ENCODE assay signal across 16 cellular contexts in genomic region chr4:33262809-33263208, GRCh38.
DNase-seq lines count a peak whose midpoint lies in the region; TF ChIP-seq lines count a peak whose summit lies in the region.
"Had no signal": no experiment of that assay in that cellular context is flagged by ENCODE, and none has a peak within 500 bp of the region (broad histone marks: within the 10 kb centered on the region; RNA-seq: fewer than 3 reads in every experiment).

No MANE protein-coding gene starts in this region.

- no peak overlapping the region for H3K23ac ChIP-seq in mesenchymal stem cell (ENCODE audit: low read length in 2 of 2)

- no peaks in the 10 kb centered on the region for H3K4me1 ChIP-seq in mesenchymal stem cell (ENCODE audit: control insufficient read depth, insufficient read depth, low read depth, low read length)

- H3K4ac ChIP-seq in mesenchymal stem cell (ENCODE audit: low read depth in 1 of 2, low read length in 2 of 2) = no peak overlapping the region

- no peak overlapping the region for H2BK15ac ChIP-seq in mesenchymal stem cell (ENCODE audit: low read depth, poor library complexity, severe bottlenecking)

- WGBS in mesenchymal stem cell = no CpG with 5 or more reads among the region's 2 CpGs

- no peak overlapping the region for H2BK12ac ChIP-seq in mesenchymal stem cell (ENCODE audit: low read length in 2 of 2)

- H4K91ac ChIP-seq in mesenchymal stem cell (ENCODE audit: low read length) = no peak overlapping the region

- no peaks in the 10 kb centered on the region for H3K79me1 ChIP-seq in mesenchymal stem cell (replicated peaks; ENCODE audit: low read length, poor library complexity, severe bottlenecking)

- H3K4me2 ChIP-seq in mesenchymal stem cell (ENCODE audit: low read length, poor library complexity, severe bottlenecking) = no peak overlapping the region

- TF ChIP-seq CTCF in AG04450 (IDR thresholded peaks at IDR 0.05; ENCODE audit: low read depth, low read length) (no peak), cardiac fibroblast (IDR thresholded peaks at IDR 0.05; ENCODE audit: low read depth, low read length) (no peak), GM10266 (IDR thresholded peaks at IDR 0.05; ENCODE audit: control insufficient read depth, insufficient read depth, low read depth, missing control alignments) (no peak)

- CTCF ChIA-PET in AG04450 (lab: Charles Lee) = no interaction called here

- H3K9me3 ChIP-seq in AG04450 (ENCODE audit: control insufficient read depth, insufficient read depth, low read length) = no peaks in the 10 kb centered on the region
- H3K9me3 ChIP-seq in mesenchymal stem cell (ENCODE audit: control insufficient read depth, low read length) = no peaks in the 10 kb centered on the region

- no peak overlapping the region for H4K8ac ChIP-seq in mesenchymal stem cell (ENCODE audit: low read length)

- H2AK5ac ChIP-seq in mesenchymal stem cell (ENCODE audit: low read length, severe bottlenecking) = no peak overlapping the region

- no peaks in the 10 kb centered on the region for H3K27me3 ChIP-seq in AG04450 (ENCODE audit: control insufficient read depth, insufficient read depth, low read length)
- no peaks in the 10 kb centered on the region for H3K27me3 ChIP-seq in mesenchymal stem cell (ENCODE audit: control insufficient read depth in 1 of 2, insufficient read depth in 1 of 2, low read length in 2 of 2)

- H3K18ac ChIP-seq in mesenchymal stem cell (ENCODE audit: low read depth in 1 of 2, low read length in 2 of 2) = no peak overlapping the region

- H2BK120ac ChIP-seq in mesenchymal stem cell (ENCODE audit: low read depth, low read length) = no peak overlapping the region

- no peaks in the 10 kb centered on the region for H3K36me3 ChIP-seq in mesenchymal stem cell (ENCODE audit: control insufficient read depth in 1 of 2, insufficient read depth in 2 of 2, low read depth in 1 of 2, low read length in 2 of 2)

- POLR2A ChIA-PET in AG04450 (lab: Yijun Ruan, JAX) = no interaction called here

- DNase-seq in AG04450 (ENCODE audit: low read depth, low spot score) (peak; percentile 15), HS-5 (ENCODE audit: low read depth) (peak; percentile 36), cardiac fibroblast (ENCODE audit: low read depth in 2 of 2) (peak; percentile 0 to 68), mesenchymal stem cell (peak; percentile 61), HuH-7 (ENCODE audit: low spot score) (no peak), NCI-H146 (lab: John Stamatoyannopoulos, UW) (no peak), HCEC 1CT (no peak), GM10266 (ENCODE audit: extremely low spot score) (no peak)
- DNase-seq: activated B cell treated with CpG ODN at 0.5 μM for 24 hours; activated CD4-positive, alpha-beta memory T cell treated with anti-CD3 and anti-CD28 coated beads, Interleukin-2, amount 10 ng/mL, durations not matched to agents 7 days and 5 days; anterior cingulate cortex; foreskin melanocyte; Karpas-422; NCI-H1417; NCI-H2171 treated with DMSO at 0.1 percent for 48 hours; SIG-M5 had no signal

- H2AFZ ChIP-seq in mesenchymal stem cell (ENCODE audit: low read depth, low read length) = no peak overlapping the region

- H3K9ac ChIP-seq in mesenchymal stem cell (ENCODE audit: low read length) = no peak overlapping the region

- no peak overlapping the region for H3K4me3 ChIP-seq in AG04450 (ENCODE audit: low read depth, low read length)
- no peak overlapping the region for H3K4me3 ChIP-seq in cardiac fibroblast (replicated peaks in 1 of 2; ENCODE audit: low read depth in 2 of 2, low read length in 2 of 2)
- H3K4me3 ChIP-seq in mesenchymal stem cell (ENCODE audit: insufficient read depth in 1 of 2, low read depth in 1 of 2, low read length in 2 of 2) = no peak overlapping the region

- H3K14ac ChIP-seq in mesenchymal stem cell (ENCODE audit: low read length in 2 of 2) = no peak overlapping the region

- H2BK5ac ChIP-seq in mesenchymal stem cell (ENCODE audit: low read depth, low read length, poor library complexity, severe bottlenecking) = no peak overlapping the region

- no peak overlapping the region for H3K27ac ChIP-seq in AG04450 (ENCODE audit: low read depth, low read length)
- H3K27ac ChIP-seq in mesenchymal stem cell (ENCODE audit: low read length, poor library complexity, severe bottlenecking) = no peak overlapping the region

Comparison
In these comparisons a context has a peak if more than half of its experiments do, and no peak if none do; other contexts are left out.
1. DNase-seq: peak in AG04450 (single experiment), HS-5 (single experiment), cardiac fibroblast (2 of 2) and mesenchymal stem cell (single experiment); none in HuH-7 (single experiment), NCI-H146 (single experiment), HCEC 1CT (single experiment) and GM10266 (single experiment).